ENCODE assay signal across 27 cellular contexts in the genomic region with DNA sequence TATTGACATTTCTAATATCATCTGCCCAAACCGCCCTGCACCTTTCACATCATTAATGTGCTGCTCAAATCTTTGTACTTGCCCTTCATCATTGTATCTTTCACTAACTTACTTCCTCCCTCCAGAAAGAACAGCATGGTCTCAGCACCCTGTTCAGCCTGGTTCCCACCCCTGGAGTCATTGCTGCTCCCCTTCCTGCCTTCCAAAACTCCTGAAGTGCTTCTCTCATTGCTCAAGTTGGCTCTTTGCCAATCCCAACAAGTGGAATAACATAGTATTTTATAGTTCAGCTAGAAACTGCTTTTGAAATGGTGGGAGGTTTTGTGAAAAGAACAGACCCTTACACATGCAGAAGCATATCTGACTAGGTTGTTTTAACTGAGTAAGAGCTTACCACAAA. TPM values are rescaled to one million over a fixed set of nuclear protein-coding genes. Genes with fewer than 3 reads are reported as not detected.
DNase-seq lines count a peak whose midpoint lies in the region; ATAC-seq and TF ChIP-seq lines count a peak whose summit lies in the region.
"Had no signal": no experiment of that assay in that cellular context is flagged by ENCODE, and none has a peak within 500 bp of the region (broad histone marks: within the 10 kb centered on the region; RNA-seq: fewer than 3 reads in every experiment).

No MANE protein-coding gene starts in this region.

- BruUV-seq in MCF 10A (replicated peaks; lab: Mats Ljungman, UMichigan) = no TSS peak

- CTCF ChIA-PET in MCF 10A (lab: Yijun Ruan, JAX) = interaction anchor here (0.7 to 0.9 kb wide), 2 partner anchors 56 to 60 kb away, joined by 3 to 5 read pairs; no protein-coding TSS in a partner anchor

- H3K4me3 Mint-ChIP-seq in MCF 10A (ENCODE audit: unreplicated experiment) (no peak overlapping the region), natural killer cell (no peak overlapping the region)
- H3K4me3 Mint-ChIP-seq: naive thymus-derived CD8-positive, alpha-beta T cell had no signal

- H3K4me1 Mint-ChIP-seq in MCF 10A (ENCODE audit: insufficient read depth, unreplicated experiment) (peaks cover 13% of the 10 kb centered on the region), natural killer cell (no peaks in the 10 kb centered on the region)
- H3K4me1 Mint-ChIP-seq: naive thymus-derived CD8-positive, alpha-beta T cell had no signal

- no peak for ATAC-seq in GM18909 (IDR thresholded peaks at IDR 0.05; ENCODE audit: poor library complexity, unreplicated experiment)
- no peak for ATAC-seq in natural killer cell
- ATAC-seq: A549; left cardiac atrium; naive thymus-derived CD8-positive, alpha-beta T cell; right cardiac atrium had no signal

- H3K27ac Mint-ChIP-seq in MCF 10A (ENCODE audit: low read depth, unreplicated experiment) = no peak overlapping the region
- no peak overlapping the region for H3K27ac Mint-ChIP-seq in natural killer cell

- H3K9me3 Mint-ChIP-seq in MCF 10A (ENCODE audit: unreplicated experiment) (no peaks in the 10 kb centered on the region), natural killer cell (no peaks in the 10 kb centered on the region)
- H3K9me3 Mint-ChIP-seq: naive thymus-derived CD8-positive, alpha-beta T cell had no signal

- no peak for TF ChIP-seq POLR2A in breast epithelium (IDR thresholded peaks at IDR 0.05)

- H3K36me3 ChIP-seq in breast epithelium = no peaks in the 10 kb centered on the region
- H3K36me3 ChIP-seq: BLaER1 treated with 17β-estradiol and CSF1 and Interleukin-3, amounts not matched to agents 10 nM and 100 nM; MG63; ovary; vagina had no signal

- TF ChIP-seq CTCF in MCF 10A (IDR thresholded peaks at IDR 0.05; ENCODE audit: unreplicated experiment) = no peak
- TF ChIP-seq CTCF in breast epithelium (IDR thresholded peaks at IDR 0.05) = no peak
- no peak for TF ChIP-seq CTCF in fibroblast of pulmonary artery (IDR thresholded peaks at IDR 0.05; ENCODE audit: low read length, missing control alignments)
- no peak for TF ChIP-seq CTCF in natural killer cell (IDR thresholded peaks at IDR 0.05)

- intact Hi-C loops in MCF 10A (cut with micrococcal nuclease) = no loop called here
- intact Hi-C loops in breast epithelium (cut with DNase I; ENCODE audit: low total_unique reads) = no loop called here
- intact Hi-C loops in natural killer cell (cut with micrococcal nuclease) = no loop called here

- H3K36me3 Mint-ChIP-seq in MCF 10A (ENCODE audit: insufficient read depth, unreplicated experiment) (no peaks in the 10 kb centered on the region), natural killer cell (no peaks in the 10 kb centered on the region)
- H3K36me3 Mint-ChIP-seq: naive thymus-derived CD8-positive, alpha-beta T cell had no signal

- POLR2A ChIA-PET in MCF 10A (lab: Yijun Ruan, JAX) = interaction anchor here (1.3 kb wide), 1 partner anchor 11 kb away, joined by 4 read pairs; no protein-coding TSS in a partner anchor

- H3K4me3 ChIP-seq in breast epithelium = no peak overlapping the region
- no peak overlapping the region for H3K4me3 ChIP-seq in fibroblast of pulmonary artery (replicated peaks; ENCODE audit: low read depth, low read length)
- H3K4me3 ChIP-seq: A549; BLaER1 treated with 17β-estradiol and CSF1 and Interleukin-3, amounts not matched to agents 10 nM and 100 nM; dorsolateral prefrontal cortex; MG63; ovary; vagina had no signal

- H3K4me1 ChIP-seq in breast epithelium = no peaks in the 10 kb centered on the region
- H3K4me1 ChIP-seq: A549, vagina had no signal

- no peaks in the 10 kb centered on the region for H3K27me3 ChIP-seq in breast epithelium
- H3K27me3 ChIP-seq: BLaER1 treated with 17β-estradiol and CSF1 and Interleukin-3, amounts not matched to agents 10 nM and 100 nM; MG63; ovary; vagina had no signal

- no peak overlapping the region for H3K27ac ChIP-seq in breast epithelium
- H3K27ac ChIP-seq: A549; BLaER1 treated with 17β-estradiol and CSF1 and Interleukin-3, amounts not matched to agents 10 nM and 100 nM; dorsolateral prefrontal cortex; epithelial cell of prostate; ovary; vagina had no signal

- no peaks in the 10 kb centered on the region for H3K9me3 ChIP-seq in breast epithelium
- H3K9me3 ChIP-seq: A549; BLaER1 treated with 17β-estradiol and CSF1 and Interleukin-3, amounts not matched to agents 10 nM and 100 nM; MG63; ovary; vagina had no signal

- DNase-seq in MCF 10A (ENCODE audit: unreplicated experiment) = peak; percentile 74
- DNase-seq in breast epithelium (ENCODE audit: low spot score in 2 of 2) = no peak
- DNase-seq in OCI-M1 (lab: John Stamatoyannopoulos, UW) = peak; percentile 63
- peak; percentile 20 for DNase-seq in fibroblast of pulmonary artery (ENCODE audit: low read depth)
- DNase-seq in AML-193 (lab: John Stamatoyannopoulos, UW) = no peak
- no peak for DNase-seq in natural killer cell
- no peak for DNase-seq in NCI-H1436 treated with DMSO at 0.1 percent for 48 hours (lab: John Stamatoyannopoulos, UW)
- DNase-seq: activated CD4-positive, alpha-beta T cell treated with anti-CD3 and anti-CD28 coated beads, Interleukin-2, amount 50 U/mL, for 1 hour; activated CD8-positive, alpha-beta memory T cell treated with anti-CD3 and anti-CD28 coated beads, Interleukin-2, amount 50 U/mL, for 4 hours; Calu3; caudate nucleus; dorsolateral prefrontal cortex; HCEC 1CT; left cardiac atrium; mesendoderm; MG63; naive thymus-derived CD8-positive, alpha-beta T cell; NCI-H2029 treated with DMSO at 0.1 percent for 48 hours; NCI-H510A; ovary; right cardiac atrium; T-helper 1 cell had no signal

- H3K27me3 Mint-ChIP-seq in MCF 10A (ENCODE audit: insufficient read depth, unreplicated experiment) (peaks cover 27% of the 10 kb centered on the region), natural killer cell (ENCODE audit: low read depth in 2 of 2) (peaks cover 5 to 6% of the 10 kb centered on the region in 2 donors)

RNA-seq across cellular contexts. Expression of gene TTC29, which starts 14.0 kb away (rescaled TPM):
- not detected in 2 replicates for total RNA-seq in MCF 10A (2022)
- under 1 TPM in 1 of 3 donors, not detected in 2; 0.29 TPM for total RNA-seq in breast epithelium
- total RNA-seq in natural killer cell = not detected
- total RNA-seq: Calu3; naive thymus-derived CD8-positive, alpha-beta T cell; vagina had no signal

Comparison
In these comparisons a context has a peak if more than half of its experiments do, and no peak if none do; other contexts are left out.
1. DNase-seq: peak in MCF 10A (single experiment), OCI-M1 (single experiment) and fibroblast of pulmonary artery (single experiment); none in breast epithelium (0 of 2), AML-193 (0 of 2), natural killer cell (single experiment) and NCI-H1436 treated with DMSO at 0.1 percent for 48 hours (single experiment).